8 cellular contexts compared by ENCODE assay signal in the genomic region with DNA sequence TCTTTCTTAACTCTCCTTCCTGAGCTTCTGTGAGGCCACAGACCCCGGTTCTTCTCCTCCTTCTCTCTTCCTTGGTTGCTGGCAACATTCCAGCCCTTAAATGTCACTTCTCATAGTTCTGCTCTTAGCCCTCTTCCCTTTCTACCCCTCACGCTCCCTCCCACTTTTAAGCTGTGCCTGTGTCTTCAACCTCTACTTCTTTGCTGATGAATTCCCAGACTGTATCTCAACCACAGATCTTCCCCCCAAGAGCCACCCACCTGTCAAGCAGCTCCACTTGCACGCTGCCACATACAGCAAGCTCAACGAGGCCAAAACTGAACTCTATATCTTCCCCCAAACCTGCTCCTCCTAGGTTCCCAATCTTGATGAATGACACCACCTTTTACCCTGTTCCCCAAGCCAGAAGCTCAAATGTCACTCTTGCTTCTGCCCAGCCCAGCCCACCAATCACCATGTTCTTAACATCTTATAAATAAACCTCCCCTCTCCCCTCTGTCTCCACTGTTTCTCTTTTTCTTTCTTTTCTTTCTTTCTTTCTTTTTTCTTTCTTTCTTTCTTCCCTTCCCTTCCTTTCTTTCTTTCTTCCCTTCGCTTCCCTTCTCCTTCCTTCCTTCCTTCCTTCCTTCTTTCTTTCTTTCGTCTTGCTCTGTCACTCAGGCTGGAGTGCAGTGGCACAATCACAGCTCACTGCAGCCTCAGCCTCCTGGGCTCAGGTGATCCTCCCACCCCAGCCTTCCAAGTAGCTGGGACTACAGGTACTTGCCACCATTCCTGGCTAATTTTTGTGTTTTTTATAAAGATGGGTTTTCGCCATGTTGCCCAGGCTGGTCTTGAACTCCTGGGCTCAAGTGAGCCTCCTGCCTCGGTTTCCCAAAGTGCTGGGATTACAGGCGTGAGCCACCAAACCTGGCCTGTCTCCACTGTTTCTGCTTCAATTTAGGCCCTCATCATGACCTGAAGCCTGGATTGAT. TPM values are rescaled to one million over a fixed set of nuclear protein-coding genes. Genes with fewer than 3 reads are reported as not detected.
DNase-seq lines count a peak whose midpoint lies in the region; ATAC-seq and TF ChIP-seq lines count a peak whose summit lies in the region.

No MANE protein-coding gene starts in this region.

- no peaks in the 10 kb centered on the region for H3K9me3 ChIP-seq in gastroesophageal sphincter

- peaks cover 28 to 37% (median 34%) of the 10 kb centered on the region in 3 donors for H3K4me1 Mint-ChIP-seq in IgD-negative memory B cell
- peaks cover 67% of the 10 kb centered on the region in 2 donors for H3K4me1 Mint-ChIP-seq in natural killer cell treated with Interleukin-12 subunit alpha and Interleukin-12 subunit beta and Interleukin-15 and Interleukin-18, amount 100 ng/mL, for 72 hours (ENCODE audit: low read depth in 2 of 2)

- H3K27ac Mint-ChIP-seq in IgD-negative memory B cell, result peak overlapping the region in 2 of 3 donors; percentile 43 to 85
- H3K27ac Mint-ChIP-seq in natural killer cell treated with Interleukin-12 subunit alpha and Interleukin-12 subunit beta and Interleukin-15 and Interleukin-18, amount 100 ng/mL, for 72 hours, result peak overlapping the region; percentile 86 to 96

- no peak for TF ChIP-seq CTCF in gastroesophageal sphincter (IDR thresholded peaks at IDR 0.05)

- no peaks in the 10 kb centered on the region for H3K27me3 Mint-ChIP-seq in IgD-negative memory B cell
- H3K27me3 Mint-ChIP-seq in natural killer cell treated with Interleukin-12 subunit alpha and Interleukin-12 subunit beta and Interleukin-15 and Interleukin-18, amount 100 ng/mL, for 72 hours, result no peaks in the 10 kb centered on the region

- no peaks in the 10 kb centered on the region for H3K36me3 Mint-ChIP-seq in IgD-negative memory B cell
- H3K36me3 Mint-ChIP-seq in natural killer cell treated with Interleukin-12 subunit alpha and Interleukin-12 subunit beta and Interleukin-15 and Interleukin-18, amount 100 ng/mL, for 72 hours, result no peaks in the 10 kb centered on the region

- H3K27me3 ChIP-seq in gastroesophageal sphincter, result no peaks in the 10 kb centered on the region

- peak in 1 of 2 donors; percentile 50 for ATAC-seq in natural killer cell treated with Interleukin-12 subunit alpha and Interleukin-12 subunit beta and Interleukin-15 and Interleukin-18, amount 100 ng/mL, for 72 hours
- ATAC-seq in HG02588 (IDR thresholded peaks at IDR 0.05; ENCODE audit: unreplicated experiment) (no peak), HG03565 (IDR thresholded peaks at IDR 0.05; ENCODE audit: unreplicated experiment) (no peak), gastroesophageal sphincter (no peak)

- no peak overlapping the region for H3K4me3 ChIP-seq in gastroesophageal sphincter

- H3K9me3 Mint-ChIP-seq in IgD-negative memory B cell, result no peaks in the 10 kb centered on the region
- H3K9me3 Mint-ChIP-seq in natural killer cell treated with Interleukin-12 subunit alpha and Interleukin-12 subunit beta and Interleukin-15 and Interleukin-18, amount 100 ng/mL, for 72 hours, result no peaks in the 10 kb centered on the region

- DNase-seq in CD1c-positive myeloid dendritic cell (ENCODE audit: extremely low spot score), result peak; percentile 87
- peak; percentile 26 for DNase-seq in activated CD8-positive, alpha-beta memory T cell treated with anti-CD3 and anti-CD28 coated beads, Interleukin-2, amount 50 U/mL, for 4 hours
- DNase-seq in natural killer cell treated with Interleukin-12 subunit alpha and Interleukin-12 subunit beta and Interleukin-15 and Interleukin-18, amount 100 ng/mL, for 72 hours (ENCODE audit: low spot score), result peak; percentile 55
- no peak for DNase-seq in NCI-H526 treated with DMSO at 0.1 percent for 48 hours (lab: John Stamatoyannopoulos, UW)

- WGBS in gastroesophageal sphincter (ENCODE audit: low coverage in 1 of 2), 2 donors, result 74 to 76% methylated on average over 7 to 9 of the region's 9 CpGs

- peaks cover 16 to 36% (median 22%) of the 10 kb centered on the region in 3 donors for H3K4me1 ChIP-seq in gastroesophageal sphincter

- no peak for TF ChIP-seq EP300 in gastroesophageal sphincter (IDR thresholded peaks at IDR 0.05)

- no peaks in the 10 kb centered on the region for H3K36me3 ChIP-seq in gastroesophageal sphincter

- peak overlapping the region in 1 of 4 donors; percentile 91 for H3K27ac ChIP-seq in gastroesophageal sphincter

- peak overlapping the region in 1 of 4 donors; percentile 78 for H3K4me3 Mint-ChIP-seq in IgD-negative memory B cell
- H3K4me3 Mint-ChIP-seq in natural killer cell treated with Interleukin-12 subunit alpha and Interleukin-12 subunit beta and Interleukin-15 and Interleukin-18, amount 100 ng/mL, for 72 hours, result peak overlapping the region; percentile 82

- no peak for TF ChIP-seq POLR2A in gastroesophageal sphincter (IDR thresholded peaks at IDR 0.05)

RNA-seq across cellular contexts. Expression of a gene that starts 19.8 kb away (rescaled TPM):
- 216 TPM for polyA plus RNA-seq in IgD-negative memory B cell
- total RNA-seq in natural killer cell treated with Interleukin-12 subunit alpha and Interleukin-12 subunit beta and Interleukin-15 and Interleukin-18, amount 100 ng/mL, for 72 hours, result 100 to 1,000 TPM; 409 to 770 TPM
- total RNA-seq in gastroesophageal sphincter, result 100 to 1,000 TPM; 203 to 273 (median 250) TPM

RNA-seq across cellular contexts. Expression of a gene that starts 55.7 kb away (rescaled TPM):
- polyA plus RNA-seq in IgD-negative memory B cell, result 123 TPM
- 100 to 1,000 TPM; 156 TPM for total RNA-seq in natural killer cell treated with Interleukin-12 subunit alpha and Interleukin-12 subunit beta and Interleukin-15 and Interleukin-18, amount 100 ng/mL, for 72 hours
- 10 to 100 TPM; 59.1 to 89.3 (median 64.8) TPM for total RNA-seq in gastroesophageal sphincter
